8 cellular contexts compared by ENCODE assay signal in genomic region chr4:2570551-2571222, GRCh38. TPM values are rescaled to one million over a fixed set of nuclear protein-coding genes. Genes with fewer than 3 reads are reported as not detected.
A peak's percentile ranks its signal among the peaks of the same experiment; 100 is the strongest.
DNase-seq lines count a peak whose midpoint lies in the region; ATAC-seq lines count a peak whose summit lies in the region.

No MANE protein-coding gene starts in this region.

- ATAC-seq in GM19351 (IDR thresholded peaks at IDR 0.05; ENCODE audit: unreplicated experiment) (peak; percentile 84), HG03571 (IDR thresholded peaks at IDR 0.05; ENCODE audit: unreplicated experiment) (peak; percentile 85), GM18502 (IDR thresholded peaks at IDR 0.05; ENCODE audit: poor library complexity, unreplicated experiment) (no peak)

- H3K27me3 ChIP-seq in skeletal muscle tissue (ENCODE audit: control insufficient read depth in 3 of 3, insufficient read depth in 3 of 3, low read length in 3 of 3) = no peaks in the 10 kb centered on the region

- peaks cover 11 to 18% (median 15%) of the 10 kb centered on the region in 3 donors for H3K4me1 ChIP-seq in skeletal muscle tissue (ENCODE audit: control insufficient read depth in 3 of 3, insufficient read depth in 3 of 3, low read length in 3 of 3)

- H3K4me3 ChIP-seq in skeletal muscle tissue (ENCODE audit: low read length in 3 of 3) = peak overlapping the region in 1 of 3 donors; percentile 13

- DNase-seq in midbrain (lab: John Stamatoyannopoulos, UW) (no peak), ACHN (no peak), NCI-H345 (lab: John Stamatoyannopoulos, UW) (no peak)

- H3K36me3 ChIP-seq in skeletal muscle tissue (ENCODE audit: control insufficient read depth in 3 of 3, insufficient read depth in 3 of 3, low read length in 3 of 3) = peaks cover 0 to 3% (median 1%) of the 10 kb centered on the region in 3 donors

- peak overlapping the region; percentile 80 for H3K27ac Mint-ChIP-seq in activated naive CD8-positive, alpha-beta T cell

- no peaks in the 10 kb centered on the region for H3K9me3 Mint-ChIP-seq in activated naive CD8-positive, alpha-beta T cell (ENCODE audit: low read depth)

- in situ Hi-C loops in ACHN (cut with HindIII; ENCODE audit: low pct_ligation_motif_present, low pct_unique_long_range_greater_than_20kb, low sequenced_read_pairs) = no loop called here

- H3K9me3 ChIP-seq in skeletal muscle tissue (ENCODE audit: control insufficient read depth in 3 of 3, low read length in 3 of 3) = no peaks in the 10 kb centered on the region

- no peaks in the 10 kb centered on the region for H3K27me3 Mint-ChIP-seq in activated naive CD8-positive, alpha-beta T cell

- peak overlapping the region; percentile 36 for H3K4me3 Mint-ChIP-seq in activated naive CD8-positive, alpha-beta T cell

- peaks cover 4% of the 10 kb centered on the region for H3K36me3 Mint-ChIP-seq in activated naive CD8-positive, alpha-beta T cell

- peaks cover 62% of the 10 kb centered on the region for H3K4me1 Mint-ChIP-seq in activated naive CD8-positive, alpha-beta T cell (ENCODE audit: low read depth)

- no peak overlapping the region for H3K9ac ChIP-seq in skeletal muscle tissue (ENCODE audit: low read depth in 1 of 3, low read length in 3 of 3)

- peak overlapping the region; percentile 53 for H3K27ac ChIP-seq in skeletal muscle tissue (ENCODE audit: low read depth, low read length)

RNA-seq across cellular contexts. Expression of gene FAM193A, which starts 34.2 kb away (rescaled TPM):
- total RNA-seq in skeletal muscle tissue = 10.4 TPM
